ENCODE assay signal across 1 cellular context in the genomic region with DNA sequence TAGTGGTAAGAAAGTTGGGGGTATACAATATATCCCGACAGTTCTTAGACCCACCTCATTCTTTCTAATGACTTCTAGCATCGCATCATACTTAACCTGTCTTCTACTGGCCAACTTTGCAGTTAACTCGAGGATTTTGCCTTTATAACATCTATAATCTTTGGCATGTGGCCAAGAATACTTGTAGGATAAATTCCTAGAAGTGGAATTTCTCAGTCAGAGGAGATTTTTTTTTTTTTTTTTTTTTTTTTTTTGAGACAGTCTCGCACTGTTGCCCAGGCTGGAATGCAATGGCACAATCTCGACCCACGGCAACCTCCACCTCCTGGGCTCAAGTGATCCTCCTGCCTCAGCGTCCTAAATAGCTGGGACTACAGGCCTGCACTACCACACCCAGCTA.
TF ChIP-seq lines count a peak whose summit lies in the region.

No MANE protein-coding gene starts in this region.

TF ChIP-seq in IMR-90, 13 proteins besides CTCF, POLR2A, EP300 and RAD21 (continued from another document):
- TF ChIP-seq, protein P1, sequence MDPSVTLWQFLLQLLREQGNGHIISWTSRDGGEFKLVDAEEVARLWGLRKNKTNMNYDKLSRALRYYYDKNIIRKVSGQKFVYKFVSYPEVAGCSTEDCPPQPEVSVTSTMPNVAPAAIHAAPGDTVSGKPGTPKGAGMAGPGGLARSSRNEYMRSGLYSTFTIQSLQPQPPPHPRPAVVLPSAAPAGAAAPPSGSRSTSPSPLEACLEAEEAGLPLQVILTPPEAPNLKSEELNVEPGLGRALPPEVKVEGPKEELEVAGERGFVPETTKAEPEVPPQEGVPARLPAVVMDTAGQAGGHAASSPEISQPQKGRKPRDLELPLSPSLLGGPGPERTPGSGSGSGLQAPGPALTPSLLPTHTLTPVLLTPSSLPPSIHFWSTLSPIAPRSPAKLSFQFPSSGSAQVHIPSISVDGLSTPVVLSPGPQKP (IDR thresholded peaks at IDR 0.05; ENCODE audit: borderline replicate concordance, low read depth, low read length), result no peak
- TF ChIP-seq MAZ (IDR thresholded peaks at IDR 0.05; ENCODE audit: borderline replicate concordance, low read depth, low read length), result no peak
- TF ChIP-seq RCOR1 (IDR thresholded peaks at IDR 0.05; ENCODE audit: insufficient replicate concordance, low read length), result no peak
- no peak for TF ChIP-seq CEBPB (IDR thresholded peaks at IDR 0.05; ENCODE audit: low read depth, low read length)
- no peak for TF ChIP-seq BHLHE40 (IDR thresholded peaks at IDR 0.05; ENCODE audit: low read depth, low read length)
- TF ChIP-seq SMC3 (IDR thresholded peaks at IDR 0.05; ENCODE audit: low read depth, low read length), result no peak
- TF ChIP-seq, protein P2, sequence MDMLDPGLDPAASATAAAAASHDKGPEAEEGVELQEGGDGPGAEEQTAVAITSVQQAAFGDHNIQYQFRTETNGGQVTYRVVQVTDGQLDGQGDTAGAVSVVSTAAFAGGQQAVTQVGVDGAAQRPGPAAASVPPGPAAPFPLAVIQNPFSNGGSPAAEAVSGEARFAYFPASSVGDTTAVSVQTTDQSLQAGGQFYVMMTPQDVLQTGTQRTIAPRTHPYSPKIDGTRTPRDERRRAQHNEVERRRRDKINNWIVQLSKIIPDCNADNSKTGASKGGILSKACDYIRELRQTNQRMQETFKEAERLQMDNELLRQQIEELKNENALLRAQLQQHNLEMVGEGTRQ (IDR thresholded peaks at IDR 0.05; ENCODE audit: low read depth, low read length), result no peak
- TF ChIP-seq FOS (IDR thresholded peaks at IDR 0.05; ENCODE audit: low read depth, low read length), result no peak
- TF ChIP-seq NFE2L2 (IDR thresholded peaks at IDR 0.05; ENCODE audit: low read depth, low read length), result no peak
